8 cellular contexts compared by ENCODE assay signal in the genomic region with DNA sequence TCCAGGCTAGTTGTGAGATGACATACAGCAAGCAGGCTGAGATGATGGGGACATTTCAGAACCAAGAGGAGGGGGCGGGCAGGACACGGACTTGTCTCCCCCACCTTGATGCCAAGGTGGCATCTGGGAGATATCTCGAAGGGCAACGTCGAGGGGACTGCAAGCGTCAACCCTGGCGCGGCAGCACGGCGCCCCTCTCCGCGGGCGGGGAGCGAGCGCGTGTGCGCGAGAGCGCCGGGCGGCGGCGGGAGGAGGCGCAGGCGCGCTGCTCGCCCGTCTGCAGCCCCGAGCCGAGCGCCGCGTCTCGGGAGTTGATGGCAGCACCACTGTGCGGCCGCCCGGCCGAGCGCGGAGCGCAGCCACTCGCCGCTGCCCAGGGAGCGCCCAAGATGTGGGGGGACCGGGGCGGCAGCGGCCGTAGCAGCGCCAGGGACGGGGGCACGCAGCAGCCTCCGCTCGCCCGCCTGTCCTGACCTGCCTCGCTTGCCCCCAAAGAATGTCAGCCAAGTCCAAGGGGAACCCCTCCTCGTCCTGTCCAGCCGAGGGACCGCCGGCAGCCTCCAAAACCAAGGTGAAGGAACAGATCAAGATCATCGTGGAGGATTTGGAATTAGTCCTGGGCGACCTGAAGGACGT. TPM values are rescaled to one million over a fixed set of nuclear protein-coding genes. Genes with fewer than 3 reads are reported as not detected.
A peak's percentile ranks its signal among the peaks of the same experiment; 100 is the strongest.
DNase-seq lines count a peak whose midpoint lies in the region; ATAC-seq, FAIRE-seq and TF ChIP-seq lines count a peak whose summit lies in the region.

Gene PRR16, plus strand, starts transcription at position 310 of the 636 bp plus-strand sequence.

- under 1% methylated on average over 52 of the region's 62 CpGs for WGBS in hepatocyte (ENCODE audit: low lambda C conversion rate, missing lambda C conversion rate)

- H3K9ac ChIP-seq in astrocyte (ENCODE audit: low read length), result peak within 1 kb of the TSS; percentile 91

- intact Hi-C loops in OCI-LY7 (cut with micrococcal nuclease; ENCODE audit: unreplicated experiment), result no loop called here

- H3K9me3 ChIP-seq in astrocyte (ENCODE audit: insufficient read depth, low read depth, low read length) (no peaks in the 10 kb centered on the region), hepatocyte (ENCODE audit: low read depth) (no peaks in the 10 kb centered on the region), OCI-LY7 (ENCODE audit: low read length) (no peaks in the 10 kb centered on the region)

- H2AFZ ChIP-seq in astrocyte (ENCODE audit: low read depth, low read length), result peak within 1 kb of the TSS; percentile 97
- peak within 1 kb of the TSS; percentile 58 for H2AFZ ChIP-seq in hepatocyte
- no peak within 1 kb of the TSS for H2AFZ ChIP-seq in OCI-LY7 (ENCODE audit: low read length)

- peak within 1 kb of the TSS; percentile 87 for H3K4me3 Mint-ChIP-seq in astrocyte (ENCODE audit: unreplicated experiment)
- H3K4me3 Mint-ChIP-seq in progenitor cell of endocrine pancreas (ENCODE audit: low read depth), result peak within 1 kb of the TSS; percentile 75

- no peaks in the 10 kb centered on the region for H3K9me3 Mint-ChIP-seq in astrocyte (ENCODE audit: unreplicated experiment)
- H3K9me3 Mint-ChIP-seq in progenitor cell of endocrine pancreas (ENCODE audit: low read depth), result no peaks in the 10 kb centered on the region

- no TSS peak for BruUV-seq in OCI-LY7 (replicated peaks; lab: Mats Ljungman, UMichigan)

- H3K36me3 Mint-ChIP-seq in astrocyte (ENCODE audit: low read depth, unreplicated experiment), result no peaks in the 10 kb centered on the region
- H3K36me3 Mint-ChIP-seq in progenitor cell of endocrine pancreas (ENCODE audit: insufficient read depth), result no peaks in the 10 kb centered on the region

- H3K4me3 ChIP-seq in astrocyte (ENCODE audit: insufficient read depth, low read depth, low read length), result peak within 1 kb of the TSS; percentile 95
- peak within 1 kb of the TSS; percentile 80 for H3K4me3 ChIP-seq in hepatocyte
- no peak within 1 kb of the TSS for H3K4me3 ChIP-seq in OCI-LY7 (ENCODE audit: low read depth, low read length, poor library complexity, severe bottlenecking)

- H3K4me2 ChIP-seq in astrocyte (ENCODE audit: low read length) (peak within 1 kb of the TSS; percentile 96), hepatocyte (peak within 1 kb of the TSS; percentile 87), OCI-LY7 (ENCODE audit: low read length) (no peak within 1 kb of the TSS; the same call in 1 of the 2 replicates)

- peaks cover 5% of the 10 kb centered on the region for H3K4me1 Mint-ChIP-seq in astrocyte (ENCODE audit: low read depth, unreplicated experiment)
- peaks cover 4% of the 10 kb centered on the region for H3K4me1 Mint-ChIP-seq in progenitor cell of endocrine pancreas (ENCODE audit: low read depth)

- CTCF ChIA-PET in GM10248 (lab: Yijun Ruan, JAX) (no interaction called here), OCI-LY7 (lab: Charles Lee; ENCODE audit: unreplicated experiment) (no interaction called here)

- H4K20me1 ChIP-seq in astrocyte (ENCODE audit: insufficient read depth, low read length), result no peaks in the 10 kb centered on the region
- no peaks in the 10 kb centered on the region for H4K20me1 ChIP-seq in hepatocyte (ENCODE audit: insufficient read depth, poor library complexity, severe bottlenecking)
- no peaks in the 10 kb centered on the region for H4K20me1 ChIP-seq in OCI-LY7 (ENCODE audit: insufficient read depth, low read length)

- H3K27ac Mint-ChIP-seq in astrocyte (ENCODE audit: unreplicated experiment) (no peak within 1 kb of the TSS), progenitor cell of endocrine pancreas (peak within 1 kb of the TSS; percentile 41)

- ATAC-seq in HG02678 (IDR thresholded peaks at IDR 0.05; ENCODE audit: unreplicated experiment), result peak; percentile 73

- H3K36me3 ChIP-seq in astrocyte (ENCODE audit: insufficient read depth, low read length) (no peaks in the 10 kb centered on the region), hepatocyte (replicated peaks; ENCODE audit: insufficient read depth, low read depth) (no peaks in the 10 kb centered on the region), OCI-LY7 (ENCODE audit: insufficient read depth, low read length) (no peaks in the 10 kb centered on the region)

- DNase-seq in 8988T, result peak; percentile 75
- peak; percentile 52 for DNase-seq in GM10248 (ENCODE audit: extremely low spot score)
- DNase-seq in NCI-H226, result peak; percentile 48
- DNase-seq in astrocyte (ENCODE audit: low read depth), result peak; percentile 52
- peak; percentile 85 for DNase-seq in hepatocyte (ENCODE audit: low spot score)
- peak; percentile 51 for DNase-seq in progenitor cell of endocrine pancreas (ENCODE audit: low spot score, unreplicated experiment)
- DNase-seq in OCI-LY7 (ENCODE audit: low spot score), result no peak

- TF ChIP-seq CTCF in GM10248 (IDR thresholded peaks at IDR 0.05; ENCODE audit: control extremely low read depth, extremely low read depth, low read depth, missing control alignments) (no peak), astrocyte (IDR thresholded peaks at IDR 0.05; ENCODE audit: insufficient read depth, low read depth, low read length) (no peak), hepatocyte (IDR thresholded peaks at IDR 0.05; ENCODE audit: poor library complexity) (peak; percentile 13), progenitor cell of endocrine pancreas (IDR thresholded peaks at IDR 0.05; ENCODE audit: unreplicated experiment) (peak; percentile 45), OCI-LY7 (conservative IDR thresholded peaks at IDR 0.05; ENCODE audit: low read length) (no peak)

- H3K79me2 ChIP-seq in astrocyte (ENCODE audit: insufficient read depth, low read length), result peaks cover 48% of the 10 kb centered on the region
- H3K79me2 ChIP-seq in hepatocyte, result peaks cover 11% of the 10 kb centered on the region
- no peaks in the 10 kb centered on the region for H3K79me2 ChIP-seq in OCI-LY7 (ENCODE audit: insufficient read depth, low read depth, low read length)

- H3K4me1 ChIP-seq in astrocyte (ENCODE audit: insufficient read depth, low read length), result peaks cover 4% of the 10 kb centered on the region
- peaks cover 8% of the 10 kb centered on the region for H3K4me1 ChIP-seq in hepatocyte (ENCODE audit: insufficient read depth)
- no peaks in the 10 kb centered on the region for H3K4me1 ChIP-seq in OCI-LY7 (ENCODE audit: insufficient read depth, low read length, poor library complexity, severe bottlenecking)

- POLR2A ChIA-PET in GM10248 (lab: Yijun Ruan, JAX) (no interaction called here), OCI-LY7 (lab: Charles Lee) (no interaction called here)

- H3K27me3 Mint-ChIP-seq in astrocyte (ENCODE audit: low read depth, unreplicated experiment) (no peaks in the 10 kb centered on the region), progenitor cell of endocrine pancreas (peaks cover 70% of the 10 kb centered on the region)

- H3K27ac ChIP-seq in astrocyte (ENCODE audit: low read depth, low read length) (peak within 1 kb of the TSS; percentile 74), hepatocyte (peak within 1 kb of the TSS; percentile 90), OCI-LY7 (ENCODE audit: low read depth, low read length, poor library complexity, severe bottlenecking) (no peak within 1 kb of the TSS)

- no peak for FAIRE-seq in astrocyte (lab: Jason Lieb, UNC)

- H3K9me2 ChIP-seq in hepatocyte (replicated peaks; ENCODE audit: insufficient read depth) (no peaks in the 10 kb centered on the region), OCI-LY7 (ENCODE audit: insufficient read depth, low read length) (no peaks in the 10 kb centered on the region)

- H3K27me3 ChIP-seq in astrocyte (ENCODE audit: insufficient read depth, low read length) (no peaks in the 10 kb centered on the region), hepatocyte (peaks cover 37% of the 10 kb centered on the region)

RNA-seq across cellular contexts. Expression of gene PRR16, which starts in this region (rescaled TPM):
- total RNA-seq in astrocyte (8.8 and 9.1 TPM in 2 replicates), hepatocyte (16.1 and 17.3 TPM in 2 replicates), progenitor cell of endocrine pancreas (0.22 TPM in 1 of 2 replicates, not detected in the other), OCI-LY7 (2022) (not detected in 2 replicates)
- 15.3 and 19.1 TPM in 2 replicates for polyA plus RNA-seq in hepatocyte
- not detected in 2 replicates for total RNA-seq in OCI-LY7 (2014; rRNA removed; shearing (Covaris generic))

Comparison
In these comparisons a context has a peak if more than half of its experiments do, and no peak if none do; other contexts are left out.
1. Peak in DNase-seq in progenitor cell of endocrine pancreas; RNA of the gene not detected or under 1 TPM.
2. CTCF ChIP-seq: peak in hepatocyte (single experiment) and progenitor cell of endocrine pancreas (single experiment); none in GM10248 (single experiment), astrocyte (single experiment) and OCI-LY7 (single experiment).